In genomic region chr22:19631899-19632670, GRCh38 we compare ENCODE assay signal across 8 cellular contexts.
DNase-seq lines count a peak whose midpoint lies in the region; ATAC-seq, FAIRE-seq and TF ChIP-seq lines count a peak whose summit lies in the region.

No MANE protein-coding gene starts in this region.

- CTCF ChIA-PET in PC-9 (lab: Charles Lee): no interaction called here

- no peaks in the 10 kb centered on the region for H4K20me1 ChIP-seq in PC-9 (ENCODE audit: insufficient read depth)

- no peak overlapping the region for H2AFZ ChIP-seq in PC-9

- no peak overlapping the region for H3K27ac Mint-ChIP-seq in immature natural killer cell

- no peaks in the 10 kb centered on the region for H3K9me3 ChIP-seq in PC-9 (ENCODE audit: insufficient read depth, low read depth)

- peaks cover 0 to 11% (median 6%) of the 10 kb centered on the region in 3 donors for H3K27me3 Mint-ChIP-seq in immature natural killer cell (ENCODE audit: low read depth in 3 of 3)

- H3K9me3 Mint-ChIP-seq in immature natural killer cell: no peaks in the 10 kb centered on the region

- no peaks in the 10 kb centered on the region for H3K4me1 ChIP-seq in PC-9 (replicated peaks; ENCODE audit: insufficient read depth)

- ATAC-seq in GM19452 (IDR thresholded peaks at IDR 0.05; ENCODE audit: unreplicated experiment): no peak

- no peaks in the 10 kb centered on the region for H3K79me2 ChIP-seq in PC-9 (ENCODE audit: low read depth)

- POLR2A ChIA-PET in PC-9 (lab: Charles Lee; ENCODE audit: unreplicated experiment): interaction anchor here (0.6 to 0.7 kb wide), 2 partner anchors 18 to 143 kb away, joined by 3 to 9 read pairs; no protein-coding TSS in a partner anchor

- H3K4me2 ChIP-seq in PC-9: no peak overlapping the region

- DNase-seq in AG08395 (ENCODE audit: low spot score) (peak; percentile 42), GM12891 (ENCODE audit: insufficient read length, low spot score) (no peak), PC-9 (peak in 1 of 2 experiments; percentile 48), fibroblast of the aortic adventitia (ENCODE audit: low read depth) (peak; percentile 49), superior temporal gyrus (ENCODE audit: extremely low spot score) (peak; percentile 8), NCI-H2107 treated with DMSO at 0.1 percent for 48 hours (lab: John Stamatoyannopoulos, UW; ENCODE audit: unreplicated experiment) (no peak), immature natural killer cell (no peak)

- no peak for TF ChIP-seq POLR2A in GM12891 (IDR thresholded peaks at IDR 0.05; ENCODE audit: low read depth, low read length)

- TF ChIP-seq CTCF in PC-9 (conservative IDR thresholded peaks at IDR 0.05) (peak; percentile 54; the same call in 1 of the 2 replicates), fibroblast of the aortic adventitia (IDR thresholded peaks at IDR 0.05; ENCODE audit: insufficient read depth, low read length) (peak; percentile 75)

- H3K4me3 ChIP-seq in PC-9 (no peak overlapping the region), fibroblast of the aortic adventitia (ENCODE audit: low read depth, low read length) (no peak overlapping the region)

- H3K36me3 Mint-ChIP-seq in immature natural killer cell: no peaks in the 10 kb centered on the region

- no peaks in the 10 kb centered on the region for H3K9me2 ChIP-seq in PC-9 (ENCODE audit: insufficient read depth)

- no TSS peak for BruUV-seq in PC-9 (replicated peaks; lab: Mats Ljungman, UMichigan)

- intact Hi-C loops in PC-9 (cut with micrococcal nuclease; ENCODE audit: unreplicated experiment): loop anchor here (2.0 to 5.0 kb wide), 3 partner anchors 83 to 280 kb away; partner anchors contain the start of genes CDC45, SEPTIN5 and UFD1

- peak; percentile 35 for FAIRE-seq in GM12891 (lab: Jason Lieb, UNC)

- H3K27ac ChIP-seq in PC-9: no peak overlapping the region

- H3F3A ChIP-seq in PC-9 (ENCODE audit: insufficient read depth, low read depth): no peaks in the 10 kb centered on the region

- no peaks in the 10 kb centered on the region for H3K4me1 Mint-ChIP-seq in immature natural killer cell

- no peaks in the 10 kb centered on the region for H3K27me3 ChIP-seq in PC-9 (ENCODE audit: insufficient read depth, low read depth)

- H3K36me3 ChIP-seq in PC-9 (ENCODE audit: low read depth): no peaks in the 10 kb centered on the region

- H3K4me3 Mint-ChIP-seq in immature natural killer cell: no peak overlapping the region

TF ChIP-seq in GM12891, 5 proteins besides CTCF, POLR2A, EP300 and RAD21:
- TF ChIP-seq POU2F2 (IDR thresholded peaks at IDR 0.05; ENCODE audit: low read depth, low read length): no peak
- no peak for TF ChIP-seq PAX5 (IDR thresholded peaks at IDR 0.05; ENCODE audit: insufficient read depth, low read length, severe bottlenecking)
- TF ChIP-seq SPI1 (IDR thresholded peaks at IDR 0.05; ENCODE audit: low read depth, low read length): no peak
- no peak for TF ChIP-seq POLR2AphosphoS5 (IDR thresholded peaks at IDR 0.05; ENCODE audit: low read depth, low read length)
- no peak for TF ChIP-seq TAF1 (IDR thresholded peaks at IDR 0.05; ENCODE audit: low read depth, low read length)

Comparison
In these comparisons a context has a peak if more than half of its experiments do, and no peak if none do; other contexts are left out.
1. DNase-seq: peak in AG08395 (single experiment), fibroblast of the aortic adventitia (single experiment) and superior temporal gyrus (single experiment); none in GM12891 (single experiment), NCI-H2107 treated with DMSO at 0.1 percent for 48 hours (single experiment) and immature natural killer cell (0 of 3).